ENCODE assay signal across 7 cellular contexts in the genomic region with DNA sequence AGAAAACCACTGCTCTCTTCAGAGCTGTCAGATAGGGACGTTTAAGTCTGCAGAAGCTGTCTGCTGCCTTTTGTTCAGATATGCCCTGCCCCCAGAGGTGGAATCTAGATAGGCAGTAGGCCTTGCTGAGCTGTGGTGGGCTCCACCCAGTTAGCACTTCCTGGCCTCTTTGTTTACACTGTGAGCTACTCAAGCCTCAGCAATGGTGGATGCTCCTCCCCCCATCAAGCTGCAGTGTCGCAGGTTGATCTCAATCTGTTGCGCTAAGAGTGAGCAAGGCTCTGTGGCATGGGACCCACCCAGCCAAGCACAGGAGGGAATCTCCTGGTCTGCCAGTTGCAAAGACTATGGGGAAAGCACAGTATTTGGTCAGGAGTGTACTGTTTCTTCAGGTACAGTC. TPM values are rescaled to one million over a fixed set of nuclear protein-coding genes. Genes with fewer than 3 reads are reported as not detected.
DNase-seq lines count a peak whose midpoint lies in the region; ATAC-seq lines count a peak whose summit lies in the region.
"Not testable (repeated sequence)": the region's sequence is repeated elsewhere in the genome, so short reads cannot be mapped to it uniquely, and the experiment has no call there.

No MANE protein-coding gene starts in this region.

- CTCF ChIA-PET in T-cell (lab: Charles Lee), result not testable (repeated sequence)

- not testable (repeated sequence) for H3K36me3 ChIP-seq in neuron (ENCODE audit: insufficient read depth, low read length)

- not testable (repeated sequence) for H3K4me3 ChIP-seq in neuron (ENCODE audit: low read length)

- H3K27me3 Mint-ChIP-seq in T-cell; activated T-helper 2 cell treated with anti-CD3 and anti-CD28 coated beads, Interferon-gamma antibody, Interleukin-2, Interleukin-4, amounts not matched to agents 10 μg/mL and 5 μg/mL and 100 μg/mL, durations not matched to agents 14 hours and 24 hours and 36 hours (ENCODE audit: low read depth): not testable (repeated sequence)
- H3K27me3 Mint-ChIP-seq in central memory CD8-positive, alpha-beta T cell, result peaks cover 22% of the 10 kb centered on the region

- H3K4me3 Mint-ChIP-seq in T-cell, result peak overlapping the region in 2 of 3 donors; percentile 31 to 47
- not testable (repeated sequence) for H3K4me3 Mint-ChIP-seq in activated T-helper 2 cell treated with anti-CD3 and anti-CD28 coated beads, Interferon-gamma antibody, Interleukin-2, Interleukin-4, amounts not matched to agents 10 μg/mL and 5 μg/mL and 100 μg/mL, durations not matched to agents 14 hours and 24 hours and 36 hours (ENCODE audit: low read depth)
- H3K4me3 Mint-ChIP-seq in central memory CD8-positive, alpha-beta T cell, result peak overlapping the region; percentile 65

- POLR2A ChIA-PET in T-cell (lab: Charles Lee), result not testable (repeated sequence)

- not testable (repeated sequence) for H3K4me1 ChIP-seq in neuron (ENCODE audit: insufficient read depth, low read length)

- DNase-seq in ELF-1 (ENCODE audit: low read depth, low spot score) (peak; percentile 53), NCI-H748 (lab: John Stamatoyannopoulos, UW; ENCODE audit: unreplicated experiment) (peak; percentile 37), T-cell (peak; percentile 18 to 72 (median 53))
- DNase-seq in activated CD4-positive, alpha-beta T cell treated with anti-CD3 and anti-CD28 coated beads, Interleukin-2, amount 50 U/mL, for 1 hour, result peak; percentile 14
- DNase-seq in activated T-helper 2 cell treated with anti-CD3 and anti-CD28 coated beads, Interferon-gamma antibody, Interleukin-2, Interleukin-4, amounts not matched to agents 10 μg/mL and 5 μg/mL and 100 μg/mL, durations not matched to agents 14 hours and 24 hours and 36 hours (ENCODE audit: low spot score), result peak; percentile 14
- DNase-seq in central memory CD8-positive, alpha-beta T cell (ENCODE audit: low spot score in 2 of 2), result peak; percentile 18 to 57

- peak; percentile 55 to 93 (median 74) for ATAC-seq in T-cell (replicated peaks in 1 of 4)
- peak; percentile 83 for ATAC-seq in central memory CD8-positive, alpha-beta T cell (replicated peaks; ENCODE audit: extremely low read depth, poor library complexity, severe bottlenecking)

- H3K9me3 Mint-ChIP-seq in T-cell, result peaks cover 7 to 24% (median 10%) of the 10 kb centered on the region in 3 donors
- H3K9me3 Mint-ChIP-seq in activated T-helper 2 cell treated with anti-CD3 and anti-CD28 coated beads, Interferon-gamma antibody, Interleukin-2, Interleukin-4, amounts not matched to agents 10 μg/mL and 5 μg/mL and 100 μg/mL, durations not matched to agents 14 hours and 24 hours and 36 hours, result peaks cover 12% of the 10 kb centered on the region
- H3K9me3 Mint-ChIP-seq in central memory CD8-positive, alpha-beta T cell, result not testable (repeated sequence)

- peak overlapping the region; percentile 32 for H2AFZ ChIP-seq in neuron (ENCODE audit: low read depth, low read length)

- H3K4me1 Mint-ChIP-seq in T-cell, result peaks cover 19 to 21% (median 20%) of the 10 kb centered on the region in 3 donors
- H3K4me1 Mint-ChIP-seq in activated T-helper 2 cell treated with anti-CD3 and anti-CD28 coated beads, Interferon-gamma antibody, Interleukin-2, Interleukin-4, amounts not matched to agents 10 μg/mL and 5 μg/mL and 100 μg/mL, durations not matched to agents 14 hours and 24 hours and 36 hours (ENCODE audit: low read depth), result not testable (repeated sequence)
- peaks cover 13% of the 10 kb centered on the region for H3K4me1 Mint-ChIP-seq in central memory CD8-positive, alpha-beta T cell

- H3K27me3 ChIP-seq in neuron (ENCODE audit: insufficient read depth, low read length), result not testable (repeated sequence)

- not testable (repeated sequence) for H3K36me3 Mint-ChIP-seq in T-cell; activated T-helper 2 cell treated with anti-CD3 and anti-CD28 coated beads, Interferon-gamma antibody, Interleukin-2, Interleukin-4, amounts not matched to agents 10 μg/mL and 5 μg/mL and 100 μg/mL, durations not matched to agents 14 hours and 24 hours and 36 hours (ENCODE audit: low read depth); central memory CD8-positive, alpha-beta T cell (ENCODE audit: insufficient read depth)

- intact Hi-C loops in activated T-helper 2 cell treated with anti-CD3 and anti-CD28 coated beads, Interferon-gamma antibody, Interleukin-2, Interleukin-4, amounts not matched to agents 10 μg/mL and 5 μg/mL and 100 μg/mL, durations not matched to agents 14 hours and 24 hours and 36 hours (cut with micrococcal nuclease), result not testable (repeated sequence)

- peak overlapping the region; percentile 39 to 85 for H3K27ac Mint-ChIP-seq in T-cell
- not testable (repeated sequence) for H3K27ac Mint-ChIP-seq in activated T-helper 2 cell treated with anti-CD3 and anti-CD28 coated beads, Interferon-gamma antibody, Interleukin-2, Interleukin-4, amounts not matched to agents 10 μg/mL and 5 μg/mL and 100 μg/mL, durations not matched to agents 14 hours and 24 hours and 36 hours
- H3K27ac Mint-ChIP-seq in central memory CD8-positive, alpha-beta T cell (ENCODE audit: low read depth), result peak overlapping the region; percentile 70

- not testable (repeated sequence) for H3K9me3 ChIP-seq in neuron (ENCODE audit: low read length)

RNA-seq across cellular contexts. Expression of a gene that starts 59.2 kb away (rescaled TPM):
- 10 to 100 TPM; 26.9 to 47.5 (median 39.8) TPM for total RNA-seq in T-cell
- total RNA-seq in activated T-helper 2 cell treated with anti-CD3 and anti-CD28 coated beads, Interferon-gamma antibody, Interleukin-2, Interleukin-4, amounts not matched to agents 10 μg/mL and 5 μg/mL and 100 μg/mL, durations not matched to agents 14 hours and 24 hours and 36 hours, result 5.4 and 6.4 TPM in 2 replicates
